8 cellular contexts compared by ENCODE assay signal in genomic region chr6:2634151-2634964, GRCh38.
DNase-seq lines count a peak whose midpoint lies in the region; ATAC-seq and TF ChIP-seq lines count a peak whose summit lies in the region.

No MANE protein-coding gene starts in this region.

- intact Hi-C loops in upper lobe of right lung (cut with DNase I) = loop anchor here (10.0 kb wide), 1 partner anchor 1040 kb away; no protein-coding TSS in a partner anchor

- H4K20me1 ChIP-seq in H9 (ENCODE audit: control insufficient read depth, insufficient read depth, insufficient read length) = no peaks in the 10 kb centered on the region

- H2BK12ac ChIP-seq in H9 (ENCODE audit: insufficient read length, low read depth, low read length) = no peak overlapping the region

- WGBS in H9 (ENCODE audit: extremely low coverage, insufficient read length, low lambda C conversion rate) = no CpG with 5 or more reads among the region's 65 CpGs

- no peak overlapping the region for H4K5ac ChIP-seq in H9 (ENCODE audit: insufficient read length, low read depth, low read length)

- H3K9me3 Mint-ChIP-seq in H9 (no peaks in the 10 kb centered on the region; a peak in 1 of 5 replicates), progenitor cell of endocrine pancreas (ENCODE audit: low read depth) (no peaks in the 10 kb centered on the region)

- H3K23ac ChIP-seq in H9 (ENCODE audit: insufficient read length, low read depth, low read length) = no peak overlapping the region

- TF ChIP-seq CTCF in H9 (conservative IDR thresholded peaks at IDR 0.05) (peak; percentile 99), right atrium auricular region (IDR thresholded peaks at IDR 0.05) (peak; percentile 96 to 99), progenitor cell of endocrine pancreas (IDR thresholded peaks at IDR 0.05; ENCODE audit: unreplicated experiment) (peak; percentile 99), upper lobe of right lung (IDR thresholded peaks at IDR 0.05) (peak; percentile 99)

- H3K9ac ChIP-seq in H9 (ENCODE audit: extremely low read depth, insufficient read length, low read length) = no peak overlapping the region

- peaks cover 29% of the 10 kb centered on the region for H3K27me3 Mint-ChIP-seq in H9 (ENCODE audit: low read depth)
- H3K27me3 Mint-ChIP-seq in progenitor cell of endocrine pancreas = peaks cover 36% of the 10 kb centered on the region

- H3T11ph ChIP-seq in H9 (ENCODE audit: low read length) = no peak overlapping the region

- H3K4ac ChIP-seq in H9 (ENCODE audit: low read depth, low read length) = no peak overlapping the region

- H3K23me2 ChIP-seq in H9 (ENCODE audit: insufficient read length, low read depth, low read length, poor library complexity, severe bottlenecking) = no peaks in the 10 kb centered on the region

- peak overlapping the region; percentile 54 to 66; a peak in 3 of 5 replicates for H3K4me3 Mint-ChIP-seq in H9
- peak overlapping the region; percentile 70 for H3K4me3 Mint-ChIP-seq in progenitor cell of endocrine pancreas (ENCODE audit: low read depth)

- H2AFZ ChIP-seq in H9 (ENCODE audit: low read length) = no peak overlapping the region

- H3K4me1 ChIP-seq in H9 (ENCODE audit: insufficient read depth, low read length) (no peaks in the 10 kb centered on the region), right atrium auricular region (peaks cover 0 to 29% of the 10 kb centered on the region in 2 donors), upper lobe of right lung (no peaks in the 10 kb centered on the region)

- H3K18ac ChIP-seq in H9 (ENCODE audit: insufficient read length, low read depth, low read length) = peak overlapping the region; percentile 32

- H3K27ac ChIP-seq in H9 (ENCODE audit: insufficient read length, low read depth, low read length) (no peak overlapping the region), right atrium auricular region (peak overlapping the region; percentile 83 to 85), upper lobe of right lung (peak overlapping the region; percentile 24)

- no peaks in the 10 kb centered on the region for H3K79me1 ChIP-seq in H9 (ENCODE audit: insufficient read depth, low read depth, low read length, poor library complexity, severe bottlenecking)

- H3K4me1 Mint-ChIP-seq in H9 (peaks cover 26 to 27% of the 10 kb centered on the region in 2 experiments), progenitor cell of endocrine pancreas (ENCODE audit: low read depth) (no peaks in the 10 kb centered on the region)

- no peak overlapping the region for H2BK15ac ChIP-seq in H9 (ENCODE audit: low read depth, low read length)

- H2BK120ac ChIP-seq in H9 (ENCODE audit: low read depth, low read length, poor library complexity, severe bottlenecking) = no peak overlapping the region

- no peak overlapping the region for H2AK5ac ChIP-seq in H9 (ENCODE audit: insufficient read length, low read length)

- H3K9me3 ChIP-seq in H9 (ENCODE audit: control insufficient read depth, low read depth, low read length) = no peaks in the 10 kb centered on the region
- no peaks in the 10 kb centered on the region for H3K9me3 ChIP-seq in right atrium auricular region
- H3K9me3 ChIP-seq in upper lobe of right lung = no peaks in the 10 kb centered on the region

- no peak overlapping the region for H4K8ac ChIP-seq in H9 (replicated peaks; ENCODE audit: insufficient read length, low read depth, low read length)

- no peaks in the 10 kb centered on the region; the same call in 1 of the 2 replicates for H3K27me3 ChIP-seq in H9 (ENCODE audit: insufficient read depth, low read length)
- no peaks in the 10 kb centered on the region for H3K27me3 ChIP-seq in right atrium auricular region
- no peaks in the 10 kb centered on the region for H3K27me3 ChIP-seq in upper lobe of right lung

- no peak overlapping the region for H2BK5ac ChIP-seq in H9 (ENCODE audit: insufficient read length, low read length)

- no peak overlapping the region for H2BK20ac ChIP-seq in H9 (ENCODE audit: low read depth, low read length, poor library complexity, severe bottlenecking)

- H3K27ac Mint-ChIP-seq in H9 = 0 out of 7 replicates have a peak overlapping the region, but pooled peaks of 1 of the 3 experiments have one; percentile 74
- H3K27ac Mint-ChIP-seq in progenitor cell of endocrine pancreas = no peak overlapping the region

- H3K14ac ChIP-seq in H9 (ENCODE audit: insufficient read depth, low read length) = peak overlapping the region; percentile 83; the same call in 1 of the 2 replicates

- H3K79me2 ChIP-seq in H9 (ENCODE audit: insufficient read depth, low read length) = no peaks in the 10 kb centered on the region

- ATAC-seq in upper lobe of right lung = peak; percentile 97

- no peak overlapping the region for H3K56ac ChIP-seq in H9 (ENCODE audit: insufficient read length, low read depth, low read length)

- H4K91ac ChIP-seq in H9 (ENCODE audit: insufficient read length, low read depth, low read length) = no peak overlapping the region

- H3K4me3 ChIP-seq in right atrium auricular region (peak overlapping the region; percentile 41 to 60), upper lobe of right lung (peak overlapping the region; percentile 55)

- no peaks in the 10 kb centered on the region for H3K36me3 ChIP-seq in right atrium auricular region
- H3K36me3 ChIP-seq in upper lobe of right lung = no peaks in the 10 kb centered on the region

- peak; percentile 76 for DNase-seq in DMS53 treated with DMSO at 0.1 percent for 48 hours (lab: John Stamatoyannopoulos, UW; ENCODE audit: unreplicated experiment)
- DNase-seq in H9 = peak; percentile 88
- DNase-seq in NCI-H1105 (lab: John Stamatoyannopoulos, UW) = peak; percentile 71
- DNase-seq in T-helper 1 cell = peak; percentile 40 to 75 (median 71)
- peak; percentile 58 for DNase-seq in amniotic stem cell (lab: John Stamatoyannopoulos, UW)
- DNase-seq in right atrium auricular region (ENCODE audit: low spot score) = peak; percentile 85
- peak; percentile 75 for DNase-seq in progenitor cell of endocrine pancreas (ENCODE audit: low spot score, unreplicated experiment)
- peak; percentile 89 for DNase-seq in upper lobe of right lung

- H3K4me2 ChIP-seq in H9 (ENCODE audit: insufficient read depth, insufficient read length, low read length) = peak overlapping the region; percentile 25

- H3K36me3 Mint-ChIP-seq in H9 (ENCODE audit: insufficient read depth in 1 of 3, low read depth in 3 of 3) = peaks cover 6 to 17% (median 7%) of the 10 kb centered on the region in 3 experiments; a peak in 5 of 7 replicates
- no peaks in the 10 kb centered on the region for H3K36me3 Mint-ChIP-seq in progenitor cell of endocrine pancreas (ENCODE audit: insufficient read depth)
